7 cellular contexts compared by ENCODE assay signal in the genomic region with DNA sequence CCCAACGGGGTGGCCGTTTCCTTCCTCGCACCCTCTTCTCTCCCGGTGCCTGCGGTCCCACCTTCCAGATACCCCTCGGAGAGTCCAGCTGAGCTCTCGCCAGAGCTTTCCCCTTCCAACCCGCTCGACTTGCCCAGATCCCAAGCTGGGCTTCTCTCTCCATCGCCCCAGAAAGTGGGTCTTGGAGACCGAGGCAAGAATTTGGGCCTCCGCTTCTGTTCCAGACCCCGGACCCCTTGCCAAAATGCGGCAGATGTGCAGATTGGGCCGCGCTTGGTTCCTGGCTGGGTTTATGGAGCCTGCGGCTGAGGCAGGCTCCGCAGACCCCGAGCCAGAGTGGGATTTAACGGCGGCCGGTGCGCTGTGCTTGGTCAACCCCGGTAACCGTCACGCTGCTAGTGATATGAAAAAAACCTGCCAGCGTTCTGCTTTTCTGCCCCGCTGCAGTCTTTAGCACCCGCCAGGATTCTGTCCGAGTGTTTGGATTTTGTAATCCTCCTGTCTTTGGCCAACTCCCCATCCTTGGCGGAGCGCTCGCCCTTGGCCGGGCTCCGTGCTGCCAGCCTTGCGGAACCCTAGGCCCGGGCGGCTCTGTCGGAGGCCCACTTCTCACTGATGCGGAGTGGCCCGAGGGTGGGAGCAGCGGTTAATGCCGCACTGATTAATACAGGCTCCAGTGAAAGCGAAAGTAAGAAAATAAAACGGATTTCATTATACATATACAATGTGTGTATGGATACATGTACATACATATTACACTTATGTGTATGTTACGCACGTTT.
DNase-seq lines count a peak whose midpoint lies in the region; ATAC-seq lines count a peak whose summit lies in the region.

No MANE protein-coding gene starts in this region.

- H3K27ac ChIP-seq in caudate nucleus (ENCODE audit: low read depth, low read length) = peak overlapping the region; percentile 77

- ATAC-seq in GM18502 (IDR thresholded peaks at IDR 0.05; ENCODE audit: poor library complexity, unreplicated experiment) = peak; percentile 52

- DNase-seq in KBM-7 (peak; percentile 72), UCSD-AML1 (lab: John Stamatoyannopoulos, UW; ENCODE audit: unreplicated experiment) (peak; percentile 33), caudate nucleus (lab: John Stamatoyannopoulos, UW) (peak in 7 of 61 donors; percentile 3 to 26 (median 7)), kidney glomerular epithelial cell (lab: John Stamatoyannopoulos, UW) (peak; percentile 8), NCI-H2081 treated with DMSO at 0.1 percent for 48 hours (lab: John Stamatoyannopoulos, UW) (no peak)
- peak; percentile 13 to 32 (median 28) for DNase-seq in stimulated activated CD4-positive, alpha-beta T cell treated with anti-CD3 and anti-CD28 coated beads, Interleukin-1b, Interleukin-23, amount 100 ng/mL, for 24 hours (ENCODE audit: low read depth in 4 of 4, low spot score in 1 of 4)

- in situ Hi-C loops in KBM-7 (cut with MboI; ENCODE audit: low pct_unique_long_range_greater_than_20kb, low sequenced_read_pairs) = loop anchor here (25.0 kb wide), 1 partner anchor 163 kb away; a partner anchor contains a TSS
